In genomic region chr11:64649304-64649703, GRCh38 we compare ENCODE assay signal across 10 cellular contexts. TPM values are rescaled to one million over a fixed set of nuclear protein-coding genes. Genes with fewer than 3 reads are reported as not detected.
DNase-seq lines count a peak whose midpoint lies in the region; ATAC-seq, FAIRE-seq and TF ChIP-seq lines count a peak whose summit lies in the region.
"Had no signal": no experiment of that assay in that cellular context is flagged by ENCODE, and none has a peak within 500 bp of the region (broad histone marks: within the 10 kb centered on the region; RNA-seq: fewer than 3 reads in every experiment).

No MANE protein-coding gene starts in this region.

- H3K79me2 ChIP-seq in GM12878 (ENCODE audit: control insufficient read depth, insufficient read depth, low read length) = no peaks in the 10 kb centered on the region
- H3K79me2 ChIP-seq: parathyroid adenoma had no signal

- POLR2A ChIA-PET in GM12878 (lab: Charles Lee) = no interaction called here

- no peak overlapping the region for H2AFZ ChIP-seq in GM12878 (ENCODE audit: control insufficient read depth, low read depth, low read length)
- H2AFZ ChIP-seq: parathyroid adenoma had no signal

- no peak overlapping the region for H3K27ac ChIP-seq in GM12878 (ENCODE audit: control insufficient read depth, insufficient read depth)
- H3K27ac ChIP-seq: parathyroid adenoma had no signal

- no peak for TF ChIP-seq POLR2A in GM12878 (IDR thresholded peaks at IDR 0.05; ENCODE audit: low read depth, low read length)

- peaks cover 8% of the 10 kb centered on the region in 2 experiments; a peak in 3 of 4 replicates for H3K27me3 ChIP-seq in GM12878 (replicated peaks in 1 of 2; ENCODE audit: control insufficient read depth in 2 of 2, insufficient read depth in 2 of 2, low read length in 1 of 2)

- H3K27me3 Mint-ChIP-seq in activated T-helper 2 cell treated with anti-CD3 and anti-CD28 coated beads, Interferon-gamma antibody, Interleukin-2, Interleukin-4, amounts not matched to agents 10 μg/mL and 5 μg/mL and 100 μg/mL, durations not matched to agents 14 hours and 24 hours and 36 hours (ENCODE audit: low read depth) = peaks cover 22% of the 10 kb centered on the region

- no TSS peak for BruUV-seq in GM12878 (replicated peaks; lab: Mats Ljungman, UMichigan)

- no peak for TF ChIP-seq EP300 in GM12878 (IDR thresholded peaks at IDR 0.05; ENCODE audit: borderline replicate concordance in 1 of 2, control insufficient read depth in 1 of 2, low read depth in 2 of 2, low read length in 2 of 2)

- peak; percentile 56 for FAIRE-seq in GM12878 (lab: Jason Lieb, UNC)

- RAD21 ChIA-PET in GM12878 (lab: Charles Lee; ENCODE audit: unreplicated experiment) = interaction anchor here (0.6 to 2.3 kb wide), 9 partner anchors 25 to 331 kb away, joined by 3 to 12 read pairs (median 5); partner anchors contain the start of gene PRDX5

- intact Hi-C loops in GM12878 (cut with micrococcal nuclease; ENCODE audit: unreplicated experiment) = loop anchor here (1.0 kb wide), 1 partner anchor 96 kb away; no protein-coding TSS in a partner anchor
- intact Hi-C loops in activated T-helper 2 cell treated with anti-CD3 and anti-CD28 coated beads, Interferon-gamma antibody, Interleukin-2, Interleukin-4, amounts not matched to agents 10 μg/mL and 5 μg/mL and 100 μg/mL, durations not matched to agents 14 hours and 24 hours and 36 hours (cut with micrococcal nuclease) = no loop called here

- no peaks in the 10 kb centered on the region for H3K9me3 Mint-ChIP-seq in activated T-helper 2 cell treated with anti-CD3 and anti-CD28 coated beads, Interferon-gamma antibody, Interleukin-2, Interleukin-4, amounts not matched to agents 10 μg/mL and 5 μg/mL and 100 μg/mL, durations not matched to agents 14 hours and 24 hours and 36 hours
- H3K9me3 Mint-ChIP-seq: activated naive CD4-positive, alpha-beta T cell treated with anti-CD3 and anti-CD28 coated beads, Interleukin-2, amount 50 U/mL, for 24 hours had no signal

- SMC1A ChIA-PET in GM12878 (lab: Charles Lee; ENCODE audit: uncharacterized antibody, unreplicated experiment) = interaction anchor here (1.2 to 4.4 kb wide), 5 partner anchors 40 to 332 kb away, joined by 3 to 34 read pairs (median 3); partner anchors contain the start of genes PRDX5 and TRMT112

- no peak overlapping the region for H3K27ac Mint-ChIP-seq in activated T-helper 2 cell treated with anti-CD3 and anti-CD28 coated beads, Interferon-gamma antibody, Interleukin-2, Interleukin-4, amounts not matched to agents 10 μg/mL and 5 μg/mL and 100 μg/mL, durations not matched to agents 14 hours and 24 hours and 36 hours
- H3K27ac Mint-ChIP-seq: activated naive CD4-positive, alpha-beta T cell treated with anti-CD3 and anti-CD28 coated beads, Interleukin-2, amount 50 U/mL, for 24 hours had no signal

- TF ChIP-seq RAD21 in GM12878 (IDR thresholded peaks at IDR 0.05; ENCODE audit: insufficient read depth, low read depth, low read length) = peak; percentile 66

- H4K20me1 ChIP-seq in GM12878 (ENCODE audit: control insufficient read depth, insufficient read depth) = no peaks in the 10 kb centered on the region

- no peak overlapping the region for H3K4me3 ChIP-seq in GM12878

- peak; percentile 47 to 54 (median 48) for TF ChIP-seq CTCF in GM12878 (IDR thresholded peaks at IDR 0.05 in 2 of 3, conservative IDR thresholded peaks at IDR 0.05 in 1 of 3; ENCODE audit: control insufficient read depth in 2 of 3, extremely low read depth in 1 of 3, insufficient read depth in 1 of 3, low read depth in 3 of 3, low read length in 3 of 3)

- peak; percentile 81 for DNase-seq in G401 (ENCODE audit: low spot score)
- DNase-seq in KG1 (lab: John Stamatoyannopoulos, UW) = peak; percentile 65
- DNase-seq in GM12878 (ENCODE audit: low read depth, low spot score) = no peak
- peak; percentile 62 for DNase-seq in myocyte (ENCODE audit: low read depth)
- DNase-seq in activated T-helper 2 cell treated with anti-CD3 and anti-CD28 coated beads, Interferon-gamma antibody, Interleukin-2, Interleukin-4, amounts not matched to agents 10 μg/mL and 5 μg/mL and 100 μg/mL, durations not matched to agents 14 hours and 24 hours and 36 hours (ENCODE audit: low spot score) = no peak

- no peaks in the 10 kb centered on the region for H3K9me3 ChIP-seq in GM12878 (replicated peaks; ENCODE audit: control insufficient read depth, insufficient read depth, low read length)

- no peaks in the 10 kb centered on the region for H3K36me3 ChIP-seq in GM12878 (ENCODE audit: control insufficient read depth in 2 of 2, insufficient read depth in 2 of 2, low read length in 1 of 2)

- no peak overlapping the region for H3K4me3 Mint-ChIP-seq in activated T-helper 2 cell treated with anti-CD3 and anti-CD28 coated beads, Interferon-gamma antibody, Interleukin-2, Interleukin-4, amounts not matched to agents 10 μg/mL and 5 μg/mL and 100 μg/mL, durations not matched to agents 14 hours and 24 hours and 36 hours (ENCODE audit: low read depth)
- H3K4me3 Mint-ChIP-seq: activated naive CD4-positive, alpha-beta T cell treated with anti-CD3 and anti-CD28 coated beads, Interleukin-2, amount 50 U/mL, for 24 hours had no signal

- no peaks in the 10 kb centered on the region for H3K36me3 Mint-ChIP-seq in activated T-helper 2 cell treated with anti-CD3 and anti-CD28 coated beads, Interferon-gamma antibody, Interleukin-2, Interleukin-4, amounts not matched to agents 10 μg/mL and 5 μg/mL and 100 μg/mL, durations not matched to agents 14 hours and 24 hours and 36 hours (ENCODE audit: low read depth)
- H3K36me3 Mint-ChIP-seq: activated naive CD4-positive, alpha-beta T cell treated with anti-CD3 and anti-CD28 coated beads, Interleukin-2, amount 50 U/mL, for 24 hours had no signal

- CTCF ChIA-PET in GM12878 (lab: Yijun Ruan, JAX) = interaction anchor here (0.7 to 8.7 kb wide), 15 partner anchors 10 to 345 kb away, joined by 3 to 128 read pairs (median 4); no protein-coding TSS in a partner anchor

- ATAC-seq in GM12878 = 0 out of 3 replicates have a peak, but pooled peaks have one; percentile 12
- no peak for ATAC-seq in GM21515 (IDR thresholded peaks at IDR 0.05; ENCODE audit: unreplicated experiment)
- no peak for ATAC-seq in GM19395 (IDR thresholded peaks at IDR 0.05; ENCODE audit: unreplicated experiment)
- ATAC-seq in HG03457 (IDR thresholded peaks at IDR 0.05; ENCODE audit: unreplicated experiment) = no peak

- no peak overlapping the region for H3K4me2 ChIP-seq in GM12878 (ENCODE audit: control insufficient read depth, insufficient read depth)

- in situ Hi-C loops in G401 (cut with HindIII; ENCODE audit: low sequenced_read_pairs) = no loop called here
- in situ Hi-C loops in GM12878 (cut with MboI) = no loop called here

- no peak overlapping the region for H3K9ac ChIP-seq in GM12878 (ENCODE audit: control insufficient read depth, insufficient read depth, low read length)
- H3K9ac ChIP-seq: parathyroid adenoma had no signal

- H3K4me1 ChIP-seq in GM12878 (ENCODE audit: control insufficient read depth, insufficient read depth, low read length) = no peaks in the 10 kb centered on the region
- H3K4me1 ChIP-seq: parathyroid adenoma had no signal

- no peaks in the 10 kb centered on the region for H3K4me1 Mint-ChIP-seq in activated T-helper 2 cell treated with anti-CD3 and anti-CD28 coated beads, Interferon-gamma antibody, Interleukin-2, Interleukin-4, amounts not matched to agents 10 μg/mL and 5 μg/mL and 100 μg/mL, durations not matched to agents 14 hours and 24 hours and 36 hours (ENCODE audit: low read depth)
- H3K4me1 Mint-ChIP-seq: activated naive CD4-positive, alpha-beta T cell treated with anti-CD3 and anti-CD28 coated beads, Interleukin-2, amount 50 U/mL, for 24 hours had no signal

- 25% methylated on average over 6 of the region's 6 CpGs for WGBS in GM12878 (ENCODE audit: insufficient coverage, insufficient replicate concordance, low lambda C conversion rate, missing lambda C conversion rate)

TF ChIP-seq in GM12878, 131 proteins besides CTCF, POLR2A, EP300 and RAD21 (continues in another document):
- TF ChIP-seq USF1 (IDR thresholded peaks at IDR 0.05; ENCODE audit: borderline replicate concordance, extremely low read length, insufficient read depth, low read depth, low read length) (no peak), SMC3 (IDR thresholded peaks at IDR 0.05; ENCODE audit: borderline replicate concordance, low read length) (peak; percentile 34; the same call in 1 of the 2 replicates), RB1 (IDR thresholded peaks at IDR 0.05; ENCODE audit: borderline replicate concordance) (0 out of 2 replicates have a peak, but pooled peaks have one; percentile 32), MTA2 (IDR thresholded peaks at IDR 0.05; ENCODE audit: low read depth) (no peak), ZNF274 (IDR thresholded peaks at IDR 0.05; ENCODE audit: insufficient read depth, insufficient read length) (no peak)

RNA-seq across cellular contexts. Expression of gene SLC22A12, which starts 58.3 kb away (rescaled TPM):
- total RNA-seq in G401 (2014; rRNA removed; shearing (Covaris generic)) = not detected in 2 replicates
- not detected in 2 replicates for total RNA-seq in GM12878 (2013; cell fraction: nucleolus; rRNA removed)
- not detected in 2 replicates for total RNA-seq in GM12878 (2014; rRNA removed)
- not detected in 2 replicates for total RNA-seq in GM12878 (2014; rRNA removed; fragmentation: Illumina TruSeq; extraction: Trizol)
- not detected in 2 replicates for total RNA-seq in GM12878 (2021)
- polyA plus RNA-seq in GM12878 (2011; ENCODE audit: low read depth) = not detected
- polyA plus RNA-seq in GM12878 (2011; rRNA removed) = not detected in 2 replicates
- not detected in 2 replicates for polyA plus RNA-seq in GM12878 (2011; cell fraction: cytosol; rRNA removed)
- not detected in 2 replicates for polyA plus RNA-seq in GM12878 (2011; cell fraction: nucleus; rRNA removed)
- not detected in 2 replicates for polyA plus RNA-seq in GM12878 (2012)
- polyA plus RNA-seq in GM12878 (2014; fragmentation: Illumina TruSeq; extraction: Trizol) = not detected in 2 replicates
- polyA plus RNA-seq in GM12878 (2014; fragmentation: Nextera tagmentation; extraction: Ambion mirVana) = not detected
- not detected in 2 replicates for polyA plus RNA-seq in GM12878 (2014; rRNA removed)
- not detected for polyA plus RNA-seq in GM12878 (2016; fragmentation: Nextera tagmentation; extraction: Ambion mirVana)
- not detected in 2 replicates for polyA minus RNA-seq in GM12878 (2011; rRNA and poly(A)+ RNA removed)
- not detected in 2 replicates for polyA minus RNA-seq in GM12878 (2011; cell fraction: cytosol; rRNA and poly(A)+ RNA removed)
- polyA minus RNA-seq in GM12878 (2011; cell fraction: nucleus; rRNA and poly(A)+ RNA removed) = not detected in 2 replicates
- total RNA-seq in myocyte = not detected in 2 replicates
- not detected for polyA plus RNA-seq in myocyte (2012)
- total RNA-seq in activated T-helper 2 cell treated with anti-CD3 and anti-CD28 coated beads, Interferon-gamma antibody, Interleukin-2, Interleukin-4, amounts not matched to agents 10 μg/mL and 5 μg/mL and 100 μg/mL, durations not matched to agents 14 hours and 24 hours and 36 hours = not detected in 2 replicates

Comparison
In these comparisons a context has a peak if more than half of its experiments do, and no peak if none do; other contexts are left out.
1. DNase-seq: peak in G401 (single experiment), KG1 (single experiment) and myocyte (single experiment); none in GM12878 (single experiment) and activated T-helper 2 cell treated with anti-CD3 and anti-CD28 coated beads, Interferon-gamma antibody, Interleukin-2, Interleukin-4, amounts not matched to agents 10 μg/mL and 5 μg/mL and 100 μg/mL, durations not matched to agents 14 hours and 24 hours and 36 hours (single experiment).